20 cellular contexts compared by ENCODE assay signal in the genomic region with DNA sequence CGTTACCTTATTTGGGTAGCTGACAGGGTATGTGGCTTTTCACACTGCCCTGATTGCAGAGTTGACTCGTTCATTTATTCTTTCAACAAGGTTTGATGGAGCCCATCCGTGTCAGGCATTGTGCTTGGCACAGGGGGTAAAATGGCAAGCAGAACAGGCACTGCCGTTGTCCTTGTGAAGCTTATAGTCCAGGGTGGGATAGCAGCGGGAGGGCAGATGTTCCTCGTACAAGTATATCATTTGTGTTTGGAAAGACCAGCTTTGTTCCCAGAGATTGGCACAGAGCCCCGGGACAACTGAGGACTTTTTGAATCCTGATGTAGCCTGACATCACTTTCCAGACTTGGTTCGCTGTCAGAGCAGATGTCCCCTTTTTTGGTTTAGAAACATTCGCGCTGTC. TPM values are rescaled to one million over a fixed set of nuclear protein-coding genes. Genes with fewer than 3 reads are reported as not detected.
A peak's percentile ranks its signal among the peaks of the same experiment; 100 is the strongest.
DNase-seq lines count a peak whose midpoint lies in the region; ATAC-seq, FAIRE-seq and TF ChIP-seq lines count a peak whose summit lies in the region.
"Had no signal": no experiment of that assay in that cellular context is flagged by ENCODE, and none has a peak within 500 bp of the region (broad histone marks: within the 10 kb centered on the region; RNA-seq: fewer than 3 reads in every experiment).

No MANE protein-coding gene starts in this region.

- ATAC-seq in SK-N-SH treated with all-trans-retinoic acid at 6 μM for 48 hours = no peak
- no peak for ATAC-seq in activated CD8-positive, alpha-beta T cell treated with anti-CD3 and anti-CD28 coated beads for 36 hours
- ATAC-seq: right cardiac atrium, Right ventricle myocardium inferior had no signal

- peaks cover 2% of the 10 kb centered on the region for H3K27me3 Mint-ChIP-seq in nephron progenitor cell (ENCODE audit: low read depth, poor library complexity)
- no peaks in the 10 kb centered on the region for H3K27me3 Mint-ChIP-seq in activated CD8-positive, alpha-beta T cell treated with anti-CD3 and anti-CD28 coated beads for 36 hours
- H3K27me3 Mint-ChIP-seq: activated naive CD8-positive, alpha-beta T cell treated with anti-CD3 and anti-CD28 coated beads for 36 hours had no signal

- peak overlapping the region; percentile 58 for H3K27ac Mint-ChIP-seq in nephron progenitor cell
- no peak overlapping the region for H3K27ac Mint-ChIP-seq in activated CD8-positive, alpha-beta T cell treated with anti-CD3 and anti-CD28 coated beads for 36 hours
- H3K27ac Mint-ChIP-seq: activated naive CD8-positive, alpha-beta T cell treated with anti-CD3 and anti-CD28 coated beads for 36 hours; activated T-helper 2 cell treated with anti-CD3 and anti-CD28 coated beads, Interferon-gamma antibody, Interleukin-2, Interleukin-4, amounts not matched to agents 10 μg/mL and 5 μg/mL and 100 μg/mL, durations not matched to agents 14 hours and 24 hours and 36 hours had no signal

- H3K4me3 Mint-ChIP-seq in nephron progenitor cell = no peak overlapping the region
- no peak overlapping the region for H3K4me3 Mint-ChIP-seq in activated CD8-positive, alpha-beta T cell treated with anti-CD3 and anti-CD28 coated beads for 36 hours
- H3K4me3 Mint-ChIP-seq: activated naive CD8-positive, alpha-beta T cell treated with anti-CD3 and anti-CD28 coated beads for 36 hours had no signal

- H3K4me1 Mint-ChIP-seq in nephron progenitor cell = peaks cover 88% of the 10 kb centered on the region
- H3K4me1 Mint-ChIP-seq in activated CD8-positive, alpha-beta T cell treated with anti-CD3 and anti-CD28 coated beads for 36 hours (ENCODE audit: low read depth) = peaks cover 24% of the 10 kb centered on the region

- peak; percentile 86 for FAIRE-seq in frontal cortex (lab: Jason Lieb, UNC)
- FAIRE-seq: GM12892, H54 had no signal

- intact Hi-C loops in activated CD8-positive, alpha-beta T cell treated with anti-CD3 and anti-CD28 coated beads for 36 hours (cut with micrococcal nuclease) = no loop called here

- CTCF ChIA-PET in activated CD8-positive, alpha-beta T cell treated with anti-CD3 and anti-CD28 coated beads for 36 hours (lab: Charles Lee) = interaction anchor here (0.6 to 0.9 kb wide), 3 partner anchors 21 to 114 kb away, joined by 3 to 4 read pairs (median 3); no protein-coding TSS in a partner anchor

- POLR2A ChIA-PET in activated CD8-positive, alpha-beta T cell treated with anti-CD3 and anti-CD28 coated beads for 36 hours (lab: Charles Lee) = no interaction called here

- TF ChIP-seq CTCF in nephron progenitor cell (IDR thresholded peaks at IDR 0.05) = no peak
- no peak for TF ChIP-seq CTCF in activated CD8-positive, alpha-beta T cell treated with anti-CD3 and anti-CD28 coated beads for 36 hours (IDR thresholded peaks at IDR 0.05)

- no peaks in the 10 kb centered on the region for H3K36me3 Mint-ChIP-seq in nephron progenitor cell (ENCODE audit: low read depth)
- H3K36me3 Mint-ChIP-seq in activated CD8-positive, alpha-beta T cell treated with anti-CD3 and anti-CD28 coated beads for 36 hours (ENCODE audit: low read depth) = no peaks in the 10 kb centered on the region

- no peaks in the 10 kb centered on the region for H3K9me3 Mint-ChIP-seq in nephron progenitor cell
- H3K9me3 Mint-ChIP-seq in activated CD8-positive, alpha-beta T cell treated with anti-CD3 and anti-CD28 coated beads for 36 hours = no peaks in the 10 kb centered on the region
- H3K9me3 Mint-ChIP-seq: activated naive CD8-positive, alpha-beta T cell treated with anti-CD3 and anti-CD28 coated beads for 36 hours; activated T-helper 2 cell treated with anti-CD3 and anti-CD28 coated beads, Interferon-gamma antibody, Interleukin-2, Interleukin-4, amounts not matched to agents 10 μg/mL and 5 μg/mL and 100 μg/mL, durations not matched to agents 14 hours and 24 hours and 36 hours had no signal

- DNase-seq in anterior cingulate cortex (lab: John Stamatoyannopoulos, UW) (peak in 53 of 58 donors; percentile 26 to 97 (median 81)), frontal cortex (ENCODE audit: low spot score in 2 of 2) (no peak), nephron progenitor cell (no peak), superior temporal gyrus (ENCODE audit: extremely low spot score) (peak; percentile 99), OCI-M1 (lab: John Stamatoyannopoulos, UW) (no peak)
- no peak for DNase-seq in activated CD8-positive, alpha-beta T cell treated with anti-CD3 and anti-CD28 coated beads for 36 hours
- DNase-seq: activated CD4-positive, alpha-beta T cell treated with anti-CD3 and anti-CD28 coated beads for 1 hour; activated naive CD8-positive, alpha-beta T cell treated with anti-CD3 and anti-CD28 coated beads for 36 hours; brain microvascular endothelial cell; DMS79 treated with DMSO at 0.1 percent for 48 hours; KG1; NCI-H146; NCI-H774; stimulated activated CD4-positive, alpha-beta T cell treated with anti-CD3 and anti-CD28 coated beads, Interleukin-15, amount 100 ng/mL, for 24 hours had no signal

TF ChIP-seq in SK-N-SH treated with all-trans-retinoic acid at 6 μM for 48 hours, 23 proteins besides CTCF, POLR2A, EP300 and RAD21:
- TF ChIP-seq ZFP3 (CRISPR knock-in tag; IDR thresholded peaks at IDR 0.05) = no peak
- TF ChIP-seq RARB (CRISPR knock-in tag; IDR thresholded peaks at IDR 0.05) = no peak
- no peak for TF ChIP-seq GLIS3 (CRISPR knock-in tag; IDR thresholded peaks at IDR 0.05)
- TF ChIP-seq ISL1 (CRISPR knock-in tag; IDR thresholded peaks at IDR 0.05) = no peak
- TF ChIP-seq ZNF8 (CRISPR knock-in tag; IDR thresholded peaks at IDR 0.05) = no peak
- TF ChIP-seq, protein P1, sequence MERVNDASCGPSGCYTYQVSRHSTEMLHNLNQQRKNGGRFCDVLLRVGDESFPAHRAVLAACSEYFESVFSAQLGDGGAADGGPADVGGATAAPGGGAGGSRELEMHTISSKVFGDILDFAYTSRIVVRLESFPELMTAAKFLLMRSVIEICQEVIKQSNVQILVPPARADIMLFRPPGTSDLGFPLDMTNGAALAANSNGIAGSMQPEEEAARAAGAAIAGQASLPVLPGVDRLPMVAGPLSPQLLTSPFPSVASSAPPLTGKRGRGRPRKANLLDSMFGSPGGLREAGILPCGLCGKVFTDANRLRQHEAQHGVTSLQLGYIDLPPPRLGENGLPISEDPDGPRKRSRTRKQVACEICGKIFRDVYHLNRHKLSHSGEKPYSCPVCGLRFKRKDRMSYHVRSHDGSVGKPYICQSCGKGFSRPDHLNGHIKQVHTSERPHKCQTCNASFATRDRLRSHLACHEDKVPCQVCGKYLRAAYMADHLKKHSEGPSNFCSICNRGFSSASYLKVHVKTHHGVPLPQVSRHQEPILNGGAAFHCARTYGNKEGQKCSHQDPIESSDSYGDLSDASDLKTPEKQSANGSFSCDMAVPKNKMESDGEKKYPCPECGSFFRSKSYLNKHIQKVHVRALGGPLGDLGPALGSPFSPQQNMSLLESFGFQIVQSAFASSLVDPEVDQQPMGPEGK (CRISPR knock-in tag; IDR thresholded peaks at IDR 0.05; ENCODE audit: borderline replicate concordance) = no peak
- no peak for TF ChIP-seq ZNF565 (CRISPR knock-in tag; conservative IDR thresholded peaks at IDR 0.05; ENCODE audit: low read depth)

RNA-seq across cellular contexts. Expression of a gene that starts 50.9 kb away (rescaled TPM):
- total RNA-seq in frontal cortex = 28.5 TPM
- 1 to 10 TPM; 6.4 to 6.6 TPM for total RNA-seq in activated CD8-positive, alpha-beta T cell treated with anti-CD3 and anti-CD28 coated beads for 36 hours

Comparison
In these comparisons a context has a peak if more than half of its experiments do, and no peak if none do; other contexts are left out.
1. DNase-seq: peak in anterior cingulate cortex (53 of 58) and superior temporal gyrus (single experiment); none in frontal cortex (0 of 2), nephron progenitor cell (single experiment), activated CD8-positive, alpha-beta T cell treated with anti-CD3 and anti-CD28 coated beads for 36 hours (single experiment) and OCI-M1 (single experiment).